9 cellular contexts compared by ENCODE assay signal in the genomic region with DNA sequence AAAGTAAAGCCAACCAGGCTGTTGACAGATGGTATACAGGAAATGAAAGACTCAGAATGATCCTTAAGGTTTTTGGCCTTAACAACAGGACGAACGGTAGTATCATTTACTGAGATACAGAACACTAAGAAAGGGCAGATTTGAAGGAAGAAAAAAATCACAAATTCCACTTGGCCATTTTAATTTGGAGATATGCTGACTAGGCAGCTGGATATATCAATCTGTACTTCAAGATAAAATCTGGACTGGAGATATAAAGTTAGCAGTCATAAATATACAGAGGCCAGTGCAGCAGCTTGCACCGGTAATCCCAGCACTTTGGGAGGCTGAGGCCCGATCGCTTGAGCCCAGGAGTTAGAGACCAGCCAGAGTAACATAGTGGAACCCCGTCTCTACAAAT. TPM values are rescaled to one million over a fixed set of nuclear protein-coding genes. Genes with fewer than 3 reads are reported as not detected.
A peak's percentile ranks its signal among the peaks of the same experiment; 100 is the strongest.
DNase-seq lines count a peak whose midpoint lies in the region; ATAC-seq and TF ChIP-seq lines count a peak whose summit lies in the region.
"Had no signal": no experiment of that assay in that cellular context is flagged by ENCODE, and none has a peak within 500 bp of the region (broad histone marks: within the 10 kb centered on the region; RNA-seq: fewer than 3 reads in every experiment).

No MANE protein-coding gene starts in this region.

- no peaks in the 10 kb centered on the region for H3K27me3 Mint-ChIP-seq in activated CD8-positive, alpha-beta T cell treated with anti-CD3 and anti-CD28 coated beads, Interleukin-2, amount 10 ng/mL, durations not matched to agents 7 days and 5 days (ENCODE audit: low read depth)
- no peaks in the 10 kb centered on the region for H3K27me3 Mint-ChIP-seq in type B pancreatic cell

- no peak for TF ChIP-seq CTCF in heart right ventricle (IDR thresholded peaks at IDR 0.05)
- TF ChIP-seq CTCF in type B pancreatic cell (conservative IDR thresholded peaks at IDR 0.05): no peak

- H3K36me3 ChIP-seq in heart right ventricle: peaks cover 0 to 33% (median 3%) of the 10 kb centered on the region in 9 donors
- no peaks in the 10 kb centered on the region for H3K36me3 ChIP-seq in iPS-15b (ENCODE audit: control insufficient read depth, insufficient read depth, low read length)

- peak overlapping the region; percentile 58 for H3K27ac Mint-ChIP-seq in activated CD8-positive, alpha-beta T cell treated with anti-CD3 and anti-CD28 coated beads, Interleukin-2, amount 10 ng/mL, durations not matched to agents 7 days and 5 days
- H3K27ac Mint-ChIP-seq in type B pancreatic cell: peak overlapping the region; percentile 48

- no peaks in the 10 kb centered on the region for H3K9me3 Mint-ChIP-seq in activated CD8-positive, alpha-beta T cell treated with anti-CD3 and anti-CD28 coated beads, Interleukin-2, amount 10 ng/mL, durations not matched to agents 7 days and 5 days (ENCODE audit: insufficient read depth)
- H3K9me3 Mint-ChIP-seq in type B pancreatic cell: no peaks in the 10 kb centered on the region

- CTCF ChIA-PET in activated CD8-positive, alpha-beta T cell treated with anti-CD3 and anti-CD28 coated beads, Interleukin-2, amount 10 ng/mL, durations not matched to agents 7 days and 5 days (lab: Charles Lee): interaction anchor here (2.5 kb wide), 1 partner anchor 213 kb away, joined by 18 read pairs; no protein-coding TSS in a partner anchor

- H3K9me3 ChIP-seq in heart right ventricle: no peaks in the 10 kb centered on the region
- no peaks in the 10 kb centered on the region for H3K9me3 ChIP-seq in iPS-15b (ENCODE audit: control insufficient read depth, insufficient read depth, low read length)

- WGBS in heart right ventricle, 2 donors: 78 to 84% methylated on average over 6 of the region's 6 CpGs

- no peak overlapping the region for H3K9ac ChIP-seq in iPS-15b (ENCODE audit: low read depth, low read length)

- POLR2A ChIA-PET in activated CD8-positive, alpha-beta T cell treated with anti-CD3 and anti-CD28 coated beads, Interleukin-2, amount 10 ng/mL, durations not matched to agents 7 days and 5 days (lab: Charles Lee): no interaction called here

- no peak overlapping the region for H3K27ac ChIP-seq in heart right ventricle

- no peak for ATAC-seq in heart right ventricle
- no peak for ATAC-seq in left cardiac atrium
- ATAC-seq in activated CD8-positive, alpha-beta T cell treated with anti-CD3 and anti-CD28 coated beads, Interleukin-2, amount 10 ng/mL, durations not matched to agents 7 days and 5 days: no peak
- ATAC-seq in GM21360 (IDR thresholded peaks at IDR 0.05; ENCODE audit: unreplicated experiment): no peak

- H3K36me3 Mint-ChIP-seq in activated CD8-positive, alpha-beta T cell treated with anti-CD3 and anti-CD28 coated beads, Interleukin-2, amount 10 ng/mL, durations not matched to agents 7 days and 5 days (ENCODE audit: low read depth): peaks cover 9% of the 10 kb centered on the region
- no peaks in the 10 kb centered on the region for H3K36me3 Mint-ChIP-seq in type B pancreatic cell

- H3K4me3 ChIP-seq in heart right ventricle: peak overlapping the region in 6 of 10 donors; percentile 69 to 97 (median 84)
- peak overlapping the region; percentile 0 for H3K4me3 ChIP-seq in iPS-15b (ENCODE audit: low read depth, low read length)

- H3K4me1 Mint-ChIP-seq in activated CD8-positive, alpha-beta T cell treated with anti-CD3 and anti-CD28 coated beads, Interleukin-2, amount 10 ng/mL, durations not matched to agents 7 days and 5 days (ENCODE audit: low read depth): peaks cover 44% of the 10 kb centered on the region
- H3K4me1 Mint-ChIP-seq in type B pancreatic cell (ENCODE audit: unreplicated experiment): peaks cover 21% of the 10 kb centered on the region

- peak overlapping the region; percentile 93 for H3K4me3 Mint-ChIP-seq in activated CD8-positive, alpha-beta T cell treated with anti-CD3 and anti-CD28 coated beads, Interleukin-2, amount 10 ng/mL, durations not matched to agents 7 days and 5 days
- H3K4me3 Mint-ChIP-seq in type B pancreatic cell: peak overlapping the region; percentile 84

- no peaks in the 10 kb centered on the region for H3K27me3 ChIP-seq in heart right ventricle
- H3K27me3 ChIP-seq in iPS-15b (ENCODE audit: control insufficient read depth, insufficient read depth, low read length): no peaks in the 10 kb centered on the region

- intact Hi-C loops in heart right ventricle (cut with DNase I): loop anchor here in 2 of 10 donors (5.0 to 10.0 kb wide), 2 partner anchors 141 to 164 kb away; no protein-coding TSS in a partner anchor
- intact Hi-C loops in left cardiac atrium (cut with DNase I): no loop called here

- DNase-seq in heart right ventricle: no peak
- no peak for DNase-seq in left cardiac atrium
- no peak for DNase-seq in activated CD8-positive, alpha-beta T cell treated with anti-CD3 and anti-CD28 coated beads, Interleukin-2, amount 10 ng/mL, durations not matched to agents 7 days and 5 days
- no peak for DNase-seq in type B pancreatic cell (ENCODE audit: extremely low spot score, unreplicated experiment)
- DNase-seq in stimulated activated CD4-positive, alpha-beta T cell treated with anti-CD3 and anti-CD28 coated beads, Interleukin-12 subunit alpha, Interleukin-12 subunit beta, amount 100 ng/mL, for 4 hours: no peak
- no peak for DNase-seq in amygdala (lab: John Stamatoyannopoulos, UW)
- DNase-seq: COR-L47 had no signal

- H3K4me1 ChIP-seq in heart right ventricle (peaks cover 5 to 35% (median 21%) of the 10 kb centered on the region in 9 donors), iPS-15b (ENCODE audit: control insufficient read depth, insufficient read depth, low read length) (peaks cover 4% of the 10 kb centered on the region)

RNA-seq across cellular contexts. Expression of gene NVL, which starts 1.3 kb away (rescaled TPM):
- total RNA-seq in heart right ventricle (10 to 100 TPM in 5 of 10 donors, 1 to 10 TPM in 5; 7.7 to 14.0 (median 9.9) TPM), left cardiac atrium (10 to 100 TPM; 10.7 to 11.8 TPM), type B pancreatic cell (ENCODE audit: low replicate concordance) (30.2 and 46.7 TPM in 2 replicates)
- 10 to 100 TPM; 10.8 to 37.3 TPM for polyA plus RNA-seq in heart right ventricle
- 10 to 100 TPM; 48.5 to 56.2 TPM for total RNA-seq in activated CD8-positive, alpha-beta T cell treated with anti-CD3 and anti-CD28 coated beads, Interleukin-2, amount 10 ng/mL, durations not matched to agents 7 days and 5 days

RNA-seq across cellular contexts. Expression of gene CNIH4, which starts 28.0 kb away (rescaled TPM):
- total RNA-seq in heart right ventricle (10 to 100 TPM; 24.4 to 39.6 (median 27.4) TPM), left cardiac atrium (10 to 100 TPM; 32.3 to 32.8 TPM), type B pancreatic cell (ENCODE audit: low replicate concordance) (53.8 and 59.3 TPM in 2 replicates)
- polyA plus RNA-seq in heart right ventricle: 10 to 100 TPM; 56.7 to 86.7 TPM
- 10 to 100 TPM; 41.3 to 43.7 TPM for total RNA-seq in activated CD8-positive, alpha-beta T cell treated with anti-CD3 and anti-CD28 coated beads, Interleukin-2, amount 10 ng/mL, durations not matched to agents 7 days and 5 days
